Comparison of ENCODE assay signal across 19 cellular contexts in the genomic region with DNA sequence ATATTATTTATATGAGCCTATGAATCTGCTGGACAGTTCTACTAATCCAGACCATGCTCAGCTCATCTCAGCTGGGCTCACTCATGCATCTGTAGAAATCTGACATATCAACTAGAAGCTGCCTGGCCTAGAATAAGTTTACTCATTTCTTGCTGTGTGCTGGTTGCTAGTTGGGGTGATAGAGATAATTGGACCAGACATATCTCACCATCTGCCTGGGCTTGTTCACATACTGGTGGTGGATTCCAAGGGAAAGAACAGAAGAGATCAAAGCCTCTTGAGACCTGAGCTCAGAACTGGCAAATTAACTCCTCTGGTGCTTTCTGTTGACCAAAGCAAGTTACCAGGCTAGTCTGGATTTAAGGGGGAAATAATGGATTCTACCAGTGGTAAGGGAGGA.
"Had no signal": no experiment of that assay in that cellular context is flagged by ENCODE, and none has a peak within 500 bp of the region (broad histone marks: within the 10 kb centered on the region; RNA-seq: fewer than 3 reads in every experiment).

No MANE protein-coding gene starts in this region.

- H3K36me3 ChIP-seq: adrenal gland, right atrium auricular region, tibial artery had no signal

- DNase-seq: activated CD4-positive, alpha-beta T cell treated with anti-CD3 and anti-CD28 coated beads for 48 hours; activated CD8-positive, alpha-beta memory T cell treated with anti-CD3 and anti-CD28 coated beads, Interleukin-2, amount 50 U/mL, for 4 hours; activated CD8-positive, alpha-beta T cell treated with anti-CD3 and anti-CD28 coated beads, Interleukin-2, amount 10 ng/mL, durations not matched to agents 7 days and 5 days; activated effector memory CD4-positive, alpha-beta T cell treated with anti-CD3 and anti-CD28 coated beads, Interleukin-2, amount 50 U/mL, for 16 hours; activated T-cell treated with anti-CD3 and anti-CD28 coated beads, Interleukin-2, amount 50 U/mL, for 48 hours; adrenal gland; dorsolateral prefrontal cortex; kidney glomerular epithelial cell; left ventricle myocardium superior; mesenchymal stem cell; nucleus accumbens; stimulated activated CD4-positive, alpha-beta T cell treated with anti-CD3 and anti-CD28 coated beads, Interleukin-2, amount 100 ng/mL, for 48 hours; stimulated activated naive B cell treated with anti-CD40 and anti-IgM and Interleukin-4, amounts not matched to agents 10 μg/mL and 1 μg/mL and 100 μg/mL, for 72 hours; tibial artery had no signal

- H3K9me3 ChIP-seq: adrenal gland, right atrium auricular region, tibial artery had no signal

- H3K9me3 Mint-ChIP-seq: activated naive CD4-positive, alpha-beta T cell treated with anti-CD3 and anti-CD28 coated beads, Interleukin-2, amount 50 U/mL, for 24 hours; natural killer cell treated with Interleukin-12 subunit alpha and Interleukin-12 subunit beta and Interleukin-15 and Interleukin-18, amount 100 ng/mL, for 72 hours; stimulated activated naive B cell treated with anti-CD40 and anti-IgM and Interleukin-4, amounts not matched to agents 10 μg/mL and 1 μg/mL and 100 μg/mL, for 72 hours; WTC11 had no signal

- H3K4me3 Mint-ChIP-seq: activated CD8-positive, alpha-beta T cell treated with anti-CD3 and anti-CD28 coated beads, Interleukin-2, amount 10 ng/mL, durations not matched to agents 7 days and 5 days; activated naive CD4-positive, alpha-beta T cell treated with anti-CD3 and anti-CD28 coated beads, Interleukin-2, amount 50 U/mL, for 24 hours; natural killer cell treated with Interleukin-12 subunit alpha and Interleukin-12 subunit beta and Interleukin-15 and Interleukin-18, amount 100 ng/mL, for 72 hours; stimulated activated naive B cell treated with anti-CD40 and anti-IgM and Interleukin-4, amounts not matched to agents 10 μg/mL and 1 μg/mL and 100 μg/mL, for 72 hours; WTC11 had no signal

- H3K4me1 ChIP-seq: adrenal gland, right atrium auricular region, tibial artery had no signal

- H3K4me1 Mint-ChIP-seq: activated naive CD4-positive, alpha-beta T cell treated with anti-CD3 and anti-CD28 coated beads, Interleukin-2, amount 50 U/mL, for 24 hours; stimulated activated naive B cell treated with anti-CD40 and anti-IgM and Interleukin-4, amounts not matched to agents 10 μg/mL and 1 μg/mL and 100 μg/mL, for 72 hours had no signal

- H3K36me3 Mint-ChIP-seq: activated naive CD4-positive, alpha-beta T cell treated with anti-CD3 and anti-CD28 coated beads, Interleukin-2, amount 50 U/mL, for 24 hours; natural killer cell treated with Interleukin-12 subunit alpha and Interleukin-12 subunit beta and Interleukin-15 and Interleukin-18, amount 100 ng/mL, for 72 hours; stimulated activated naive B cell treated with anti-CD40 and anti-IgM and Interleukin-4, amounts not matched to agents 10 μg/mL and 1 μg/mL and 100 μg/mL, for 72 hours; WTC11 had no signal

- H3K27me3 Mint-ChIP-seq: natural killer cell treated with Interleukin-12 subunit alpha and Interleukin-12 subunit beta and Interleukin-15 and Interleukin-18, amount 100 ng/mL, for 72 hours; stimulated activated naive B cell treated with anti-CD40 and anti-IgM and Interleukin-4, amounts not matched to agents 10 μg/mL and 1 μg/mL and 100 μg/mL, for 72 hours had no signal

- H3K4me3 ChIP-seq: adrenal gland, dorsolateral prefrontal cortex, right atrium auricular region, tibial artery had no signal

- H3K27me3 ChIP-seq: adrenal gland, right atrium auricular region, tibial artery had no signal

- H3K27ac ChIP-seq: adrenal gland, dorsolateral prefrontal cortex, right atrium auricular region, tibial artery had no signal

- H3K27ac Mint-ChIP-seq: activated CD8-positive, alpha-beta T cell treated with anti-CD3 and anti-CD28 coated beads, Interleukin-2, amount 10 ng/mL, durations not matched to agents 7 days and 5 days; activated naive CD4-positive, alpha-beta T cell treated with anti-CD3 and anti-CD28 coated beads, Interleukin-2, amount 50 U/mL, for 24 hours; natural killer cell treated with Interleukin-12 subunit alpha and Interleukin-12 subunit beta and Interleukin-15 and Interleukin-18, amount 100 ng/mL, for 72 hours; stimulated activated naive B cell treated with anti-CD40 and anti-IgM and Interleukin-4, amounts not matched to agents 10 μg/mL and 1 μg/mL and 100 μg/mL, for 72 hours; WTC11 had no signal

- ATAC-seq: activated CD8-positive, alpha-beta T cell treated with anti-CD3 and anti-CD28 coated beads, Interleukin-2, amount 10 ng/mL, durations not matched to agents 7 days and 5 days; esophagus mucosa; left ventricle myocardium superior; natural killer cell treated with Interleukin-12 subunit alpha and Interleukin-12 subunit beta and Interleukin-15 and Interleukin-18, amount 100 ng/mL, for 72 hours; stimulated activated naive B cell treated with anti-CD40 and anti-IgM and Interleukin-4, amounts not matched to agents 10 μg/mL and 1 μg/mL and 100 μg/mL, for 72 hours; WTC11 had no signal
